9 cellular contexts compared by ENCODE assay signal in genomic region chr7:45812946-45813345, GRCh38. TPM values are rescaled to one million over a fixed set of nuclear protein-coding genes. Genes with fewer than 3 reads are reported as not detected.
"Had no signal": no experiment of that assay in that cellular context is flagged by ENCODE, and none has a peak within 500 bp of the region (broad histone marks: within the 10 kb centered on the region; RNA-seq: fewer than 3 reads in every experiment).

No MANE protein-coding gene starts in this region.

- H3K36me3 ChIP-seq: HAP-1 had no signal

- ATAC-seq: HCT116 had no signal

- DNase-seq: GM23248, GOT3, H7, HFFc6, KBM-7 had no signal

- H3K27ac ChIP-seq: GM23248, KMS-11 had no signal

- H3K9ac ChIP-seq: GM23248, KMS-11 had no signal

- H3K4me1 ChIP-seq: HAP-1 had no signal

- H3K9me3 ChIP-seq: HAP-1 had no signal

- H3K4me2 ChIP-seq: KMS-11 had no signal

- H3K4me3 ChIP-seq: GM23248, HAP-1 had no signal

- H2AFZ ChIP-seq: GM23248 had no signal

RNA-seq across cellular contexts. Expression of gene CCDC201, which starts 59.9 kb away (rescaled TPM):
- polyA plus RNA-seq: GM23248, IgD-negative memory B cell had no signal
